In genomic region chr12:69119770-69120169, GRCh38 we compare ENCODE assay signal across 25 cellular contexts.
"Had no signal": no experiment of that assay in that cellular context is flagged by ENCODE, and none has a peak within 500 bp of the region (broad histone marks: within the 10 kb centered on the region; RNA-seq: fewer than 3 reads in every experiment).

No MANE protein-coding gene starts in this region.

- H3K4me3 ChIP-seq: colonic mucosa, esophagus squamous epithelium, heart right ventricle, left lung, lower lobe of right lung, mucosa of descending colon had no signal

- H3K36me3 ChIP-seq: colonic mucosa, esophagus squamous epithelium, heart right ventricle, left lung, lower lobe of right lung had no signal

- DNase-seq: colonic mucosa; cortex of kidney; effector CD8-positive, alpha-beta T cell; effector memory CD8-positive, alpha-beta T cell; endodermal cell; erythroblast; esophagus squamous epithelium; foreskin keratinocyte; glutamatergic neuron; head of caudate nucleus; heart right ventricle; hippocampal formation; left cardiac atrium; left lung; left ventricle myocardium superior; lower lobe of right lung; mesenchymal stem cell; mucosa of descending colon; naive B cell had no signal

- ATAC-seq: effector memory CD8-positive, alpha-beta T cell; esophagus mucosa; foreskin keratinocyte; left lung; lower lobe of right lung; mucosa of descending colon had no signal

- H3K9me3 ChIP-seq: colonic mucosa, esophagus squamous epithelium, heart right ventricle, left lung, lower lobe of right lung, mucosa of descending colon had no signal

- H3K4me1 ChIP-seq: colonic mucosa, esophagus squamous epithelium, foreskin keratinocyte had no signal

- H3K27ac ChIP-seq: colonic mucosa, epithelial cell of prostate, esophagus squamous epithelium, foreskin keratinocyte, heart right ventricle, left lung, lower lobe of right lung had no signal

- H3K27me3 ChIP-seq: colonic mucosa, esophagus squamous epithelium, heart right ventricle, left lung had no signal

- FAIRE-seq: endometrium, frontal cortex, islet of Langerhans, keratinocyte had no signal
